ENCODE assay signal across 2 cellular contexts in the genomic region with DNA sequence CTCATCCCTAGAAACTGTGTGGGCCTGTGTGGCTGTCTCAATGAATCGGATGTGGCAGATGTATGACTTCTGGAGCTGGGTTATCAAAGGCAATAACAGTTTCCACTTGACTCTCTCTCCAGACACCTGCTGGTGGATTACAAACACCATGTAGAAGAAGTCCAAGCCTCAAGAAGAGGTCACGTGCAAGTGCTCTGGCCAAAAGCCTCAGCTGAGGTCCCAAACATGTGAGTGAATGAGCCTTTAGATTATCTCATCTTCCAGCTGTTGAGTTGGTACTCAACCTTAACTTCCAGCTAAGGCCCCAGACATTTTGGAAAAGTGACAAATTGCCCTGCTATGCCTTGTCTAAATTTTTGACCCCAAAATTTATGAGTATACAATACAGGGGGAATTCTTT.
TF ChIP-seq lines count a peak whose summit lies in the region.

No MANE protein-coding gene starts in this region.

TF ChIP-seq in IMR-90, 13 proteins besides CTCF, POLR2A, EP300 and RAD21:
- TF ChIP-seq USF2 (IDR thresholded peaks at IDR 0.05; ENCODE audit: low read depth, low read length) (no peak), ELK1 (IDR thresholded peaks at IDR 0.05; ENCODE audit: borderline replicate concordance, low read depth, low read length) (no peak), RCOR1 (IDR thresholded peaks at IDR 0.05; ENCODE audit: insufficient replicate concordance, low read length) (no peak), MAZ (IDR thresholded peaks at IDR 0.05; ENCODE audit: borderline replicate concordance, low read depth, low read length) (no peak), CEBPB (IDR thresholded peaks at IDR 0.05; ENCODE audit: low read depth, low read length) (no peak), MAFK (IDR thresholded peaks at IDR 0.05; ENCODE audit: low read depth, low read length) (no peak), RFX5 (IDR thresholded peaks at IDR 0.05; ENCODE audit: low read depth, low read length) (no peak)

TF ChIP-seq in K562, 482 proteins besides CTCF, POLR2A, EP300 and RAD21:
- peak; percentile 60 for TF ChIP-seq TFE3 (CRISPR knock-in tag; IDR thresholded peaks at IDR 0.05)
- TF ChIP-seq CC2D1A (IDR thresholded peaks at IDR 0.05) = no peak
- TF ChIP-seq POLR3A (IDR thresholded peaks at IDR 0.05; ENCODE audit: borderline replicate concordance, extremely low read depth, insufficient read depth, insufficient read length) = no peak
